Comparison of ENCODE assay signal across 1 cellular context in the genomic region with DNA sequence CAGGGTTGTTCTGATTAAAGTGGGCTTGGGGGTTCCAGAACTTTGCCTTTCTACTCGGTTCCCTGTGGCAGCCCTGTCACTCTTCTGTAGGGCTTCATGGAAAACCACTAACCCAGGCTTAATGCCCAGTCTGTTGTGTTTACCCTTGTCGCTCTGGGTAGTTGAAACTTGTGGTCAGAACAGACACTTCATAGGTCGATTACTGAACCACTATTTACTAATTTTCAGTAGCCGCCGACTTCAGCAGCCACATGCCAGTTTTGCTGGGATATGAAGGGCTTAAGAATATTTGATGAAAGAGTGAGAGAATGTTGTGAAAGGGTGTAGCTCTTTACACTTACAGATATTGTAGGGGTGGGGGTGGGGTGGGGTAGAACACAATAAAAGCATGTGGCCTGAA.
TF ChIP-seq lines count a peak whose summit lies in the region.

No MANE protein-coding gene starts in this region.

TF ChIP-seq in HepG2, 621 proteins besides CTCF, POLR2A, EP300 and RAD21 (continued from another document):
- TF ChIP-seq, protein P1, sequence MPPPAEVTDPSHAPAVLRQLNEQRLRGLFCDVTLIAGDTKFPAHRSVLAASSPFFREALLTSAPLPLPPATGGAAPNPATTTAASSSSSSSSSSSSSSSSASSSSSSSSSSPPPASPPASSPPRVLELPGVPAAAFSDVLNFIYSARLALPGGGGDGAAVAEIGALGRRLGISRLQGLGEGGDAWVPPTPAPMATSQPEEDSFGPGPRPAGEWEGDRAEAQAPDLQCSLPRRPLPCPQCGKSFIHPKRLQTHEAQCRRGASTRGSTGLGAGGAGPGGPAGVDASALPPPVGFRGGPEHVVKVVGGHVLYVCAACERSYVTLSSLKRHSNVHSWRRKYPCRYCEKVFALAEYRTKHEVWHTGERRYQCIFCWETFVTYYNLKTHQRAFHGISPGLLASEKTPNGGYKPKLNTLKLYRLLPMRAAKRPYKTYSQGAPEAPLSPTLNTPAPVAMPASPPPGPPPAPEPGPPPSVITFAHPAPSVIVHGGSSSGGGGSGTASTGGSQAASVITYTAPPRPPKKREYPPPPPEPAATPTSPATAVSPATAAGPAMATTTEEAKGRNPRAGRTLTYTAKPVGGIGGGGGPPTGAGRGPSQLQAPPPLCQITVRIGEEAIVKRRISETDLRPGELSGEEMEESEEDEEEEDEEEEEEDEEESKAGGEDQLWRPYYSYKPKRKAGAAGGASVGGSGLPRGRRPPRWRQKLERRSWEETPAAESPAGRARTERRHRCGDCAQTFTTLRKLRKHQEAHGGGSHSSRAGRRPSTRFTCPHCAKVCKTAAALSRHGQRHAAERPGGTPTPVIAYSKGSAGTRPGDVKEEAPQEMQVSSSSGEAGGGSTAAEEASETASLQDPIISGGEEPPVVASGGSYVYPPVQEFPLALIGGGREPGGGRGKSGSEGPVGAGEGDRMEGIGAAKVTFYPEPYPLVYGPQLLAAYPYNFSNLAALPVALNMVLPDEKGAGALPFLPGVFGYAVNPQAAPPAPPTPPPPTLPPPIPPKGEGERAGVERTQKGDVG (CRISPR knock-in tag; IDR thresholded peaks at IDR 0.05; ENCODE audit: borderline replicate concordance), result no peak
- TF ChIP-seq NPAS2 (CRISPR knock-in tag; IDR thresholded peaks at IDR 0.05; ENCODE audit: borderline replicate concordance) (no peak), RCOR2 (CRISPR knock-in tag; IDR thresholded peaks at IDR 0.05) (no peak)
- TF ChIP-seq, protein P2, sequence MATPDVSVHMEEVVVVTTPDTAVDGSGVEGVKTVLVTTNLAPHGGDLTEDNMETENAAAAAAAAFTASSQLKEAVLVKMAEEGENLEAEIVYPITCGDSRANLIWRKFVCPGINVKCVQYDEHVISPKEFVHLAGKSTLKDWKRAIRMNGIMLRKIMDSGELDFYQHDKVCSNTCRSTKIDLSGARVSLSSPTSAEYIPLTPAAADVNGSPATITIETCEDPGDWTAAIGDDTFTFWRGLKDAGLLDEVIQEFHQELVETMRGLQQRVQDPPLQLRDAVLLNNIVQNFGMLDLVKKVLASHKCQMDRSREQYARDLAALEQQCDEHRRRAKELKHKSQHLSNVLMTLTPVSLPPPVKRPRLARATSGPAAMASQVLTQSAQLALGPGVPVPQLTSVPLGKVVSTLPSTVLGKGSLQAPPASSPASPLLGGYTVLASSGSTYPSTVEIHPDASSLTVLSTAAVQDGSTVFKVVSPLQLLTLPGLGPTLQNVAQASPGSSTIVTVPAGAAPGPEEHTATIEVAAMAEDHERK (CRISPR knock-in tag; IDR thresholded peaks at IDR 0.05; ENCODE audit: low read depth), result no peak
- TF ChIP-seq, protein P3, sequence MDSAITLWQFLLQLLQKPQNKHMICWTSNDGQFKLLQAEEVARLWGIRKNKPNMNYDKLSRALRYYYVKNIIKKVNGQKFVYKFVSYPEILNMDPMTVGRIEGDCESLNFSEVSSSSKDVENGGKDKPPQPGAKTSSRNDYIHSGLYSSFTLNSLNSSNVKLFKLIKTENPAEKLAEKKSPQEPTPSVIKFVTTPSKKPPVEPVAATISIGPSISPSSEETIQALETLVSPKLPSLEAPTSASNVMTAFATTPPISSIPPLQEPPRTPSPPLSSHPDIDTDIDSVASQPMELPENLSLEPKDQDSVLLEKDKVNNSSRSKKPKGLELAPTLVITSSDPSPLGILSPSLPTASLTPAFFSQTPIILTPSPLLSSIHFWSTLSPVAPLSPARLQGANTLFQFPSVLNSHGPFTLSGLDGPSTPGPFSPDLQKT (CRISPR knock-in tag; IDR thresholded peaks at IDR 0.05; ENCODE audit: borderline replicate concordance), result no peak
